In genomic region chr7:115359919-115360318, GRCh38 we compare ENCODE assay signal across 14 cellular contexts.
"Had no signal": no experiment of that assay in that cellular context is flagged by ENCODE, and none has a peak within 500 bp of the region (broad histone marks: within the 10 kb centered on the region; RNA-seq: fewer than 3 reads in every experiment).

No MANE protein-coding gene starts in this region.

- H3K4me1 Mint-ChIP-seq: central memory CD8-positive, alpha-beta T cell; neural progenitor cell had no signal

- DNase-seq: activated CD4-positive, alpha-beta T cell treated with anti-CD3 and anti-CD28 coated beads for 4 hours; activated naive CD4-positive, alpha-beta T cell treated with anti-CD3 and anti-CD28 coated beads, Interleukin-2, amount 50 U/mL, for 16 hours; adrenal gland; cortex of kidney; effector CD8-positive, alpha-beta T cell; hippocampal formation; lower lobe of right lung; pancreas; stimulated activated CD4-positive, alpha-beta T cell treated with anti-CD3 and anti-CD28 coated beads, Interleukin-4, amount 100 ng/mL, for 4 hours; thyroid gland had no signal

- H3K4me1 ChIP-seq: adrenal gland, lower lobe of right lung, neural progenitor cell, pancreas, thyroid gland had no signal

- H3K36me3 ChIP-seq: adrenal gland, lower lobe of right lung, neural progenitor cell, pancreas, thyroid gland had no signal

- ATAC-seq: lower lobe of right lung, pancreas had no signal

- H3K4me2 ChIP-seq: neural progenitor cell had no signal

- H3K4me3 ChIP-seq: adrenal gland, lower lobe of right lung, neural progenitor cell, pancreas, thyroid gland had no signal

- H2AFZ ChIP-seq: neural progenitor cell had no signal

- H3K9ac ChIP-seq: neural progenitor cell had no signal

- H3K9me3 Mint-ChIP-seq: activated T-helper 2 cell treated with anti-CD3 and anti-CD28 coated beads, Interferon-gamma antibody, Interleukin-2, Interleukin-4, amounts not matched to agents 10 μg/mL and 5 μg/mL and 100 μg/mL, durations not matched to agents 14 hours and 24 hours and 36 hours; central memory CD8-positive, alpha-beta T cell; neural progenitor cell had no signal

- H3K27ac ChIP-seq: adrenal gland, lower lobe of right lung, neural progenitor cell, pancreas, thyroid gland had no signal

- H3K27me3 Mint-ChIP-seq: central memory CD8-positive, alpha-beta T cell had no signal

- H3K27ac Mint-ChIP-seq: activated T-helper 2 cell treated with anti-CD3 and anti-CD28 coated beads, Interferon-gamma antibody, Interleukin-2, Interleukin-4, amounts not matched to agents 10 μg/mL and 5 μg/mL and 100 μg/mL, durations not matched to agents 14 hours and 24 hours and 36 hours; mesothelial cell of epicardium; neural progenitor cell had no signal

- H3K9me3 ChIP-seq: lower lobe of right lung, pancreas, thyroid gland had no signal

- H3K36me3 Mint-ChIP-seq: neural progenitor cell had no signal

- H3K4me3 Mint-ChIP-seq: central memory CD8-positive, alpha-beta T cell; mesothelial cell of epicardium; neural progenitor cell had no signal

- H3K27me3 ChIP-seq: adrenal gland, neural progenitor cell, pancreas, thyroid gland had no signal
